Comparison of ENCODE assay signal across 11 cellular contexts in the genomic region with DNA sequence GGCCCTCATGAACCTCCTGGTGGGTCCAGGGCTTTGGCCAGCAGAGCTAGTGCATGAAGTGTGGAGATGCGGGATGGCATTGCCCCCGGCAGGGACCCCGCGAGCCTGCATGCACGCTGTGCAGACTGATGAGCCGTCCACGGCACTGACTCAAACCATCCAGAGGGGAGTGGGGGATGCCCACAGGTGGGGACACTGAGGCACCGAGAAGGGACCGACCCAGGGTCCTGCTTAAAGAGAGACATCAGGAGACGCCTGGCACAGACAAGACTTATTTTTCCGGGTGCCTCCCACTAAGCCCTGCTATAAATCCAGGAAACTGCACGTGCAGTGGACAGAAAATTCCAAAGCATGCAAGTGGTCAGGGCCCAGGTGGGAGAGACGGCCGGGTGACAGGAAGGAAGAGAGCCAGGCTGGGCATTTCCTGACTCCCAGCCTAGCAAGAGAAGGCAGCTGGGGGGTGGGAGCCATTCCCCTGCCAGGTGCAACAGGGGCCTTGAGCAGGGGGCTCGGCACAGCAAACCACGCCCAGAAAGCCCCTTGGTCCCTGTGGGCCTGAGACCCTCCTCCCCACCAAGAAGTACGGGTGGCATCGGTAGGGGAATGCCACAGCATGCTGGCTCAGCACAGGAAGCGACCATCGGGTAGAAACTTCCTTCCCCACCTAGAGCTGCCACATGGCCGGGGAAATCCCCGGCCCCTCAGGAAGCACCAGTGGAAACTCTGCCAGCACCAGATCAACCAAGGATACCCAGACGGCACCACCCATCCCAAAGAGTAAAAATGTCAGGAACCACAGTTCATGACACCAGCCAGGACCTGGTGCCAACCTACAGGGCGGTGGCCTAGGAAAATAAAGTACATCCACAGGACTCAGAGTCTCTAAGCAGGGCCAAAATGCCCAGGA.
DNase-seq lines count a peak whose midpoint lies in the region; ATAC-seq and TF ChIP-seq lines count a peak whose summit lies in the region.
"Had no signal": no experiment of that assay in that cellular context is flagged by ENCODE, and none has a peak within 500 bp of the region (broad histone marks: within the 10 kb centered on the region; RNA-seq: fewer than 3 reads in every experiment).

No MANE protein-coding gene starts in this region.

- peak; percentile 77 for ATAC-seq in CD4-positive, alpha-beta T cell (ENCODE audit: poor library complexity)

- peak overlapping the region; percentile 25 for H3K27ac Mint-ChIP-seq in CD4-positive, alpha-beta T cell
- no peak overlapping the region for H3K27ac Mint-ChIP-seq in endothelial cell (ENCODE audit: unreplicated experiment)

- no peaks in the 10 kb centered on the region for H3K36me3 Mint-ChIP-seq in CD4-positive, alpha-beta T cell (ENCODE audit: low read depth)
- no peaks in the 10 kb centered on the region for H3K36me3 Mint-ChIP-seq in endothelial cell (ENCODE audit: low read depth, unreplicated experiment)

- peaks cover 6% of the 10 kb centered on the region for H3K4me1 ChIP-seq in colonic mucosa

- H3K27me3 Mint-ChIP-seq in CD4-positive, alpha-beta T cell: no peaks in the 10 kb centered on the region
- peaks cover 6% of the 10 kb centered on the region for H3K27me3 Mint-ChIP-seq in endothelial cell (ENCODE audit: unreplicated experiment)

- no peak overlapping the region for H3K27ac ChIP-seq in CD4-positive, alpha-beta T cell (ENCODE audit: low read depth, low read length)
- no peak overlapping the region for H3K27ac ChIP-seq in colonic mucosa

- no peak for TF ChIP-seq CTCF in CD4-positive, alpha-beta T cell (IDR thresholded peaks at IDR 0.05)
- TF ChIP-seq CTCF in colonic mucosa (IDR thresholded peaks at IDR 0.05) (no peak), endothelial cell (IDR thresholded peaks at IDR 0.05; ENCODE audit: unreplicated experiment) (no peak)

- peaks cover 9% of the 10 kb centered on the region for H3K9me3 Mint-ChIP-seq in CD4-positive, alpha-beta T cell
- no peaks in the 10 kb centered on the region for H3K9me3 Mint-ChIP-seq in endothelial cell (ENCODE audit: unreplicated experiment)

- H3K36me3 ChIP-seq in colonic mucosa: no peaks in the 10 kb centered on the region

- H3K4me3 Mint-ChIP-seq in CD4-positive, alpha-beta T cell: peak overlapping the region; percentile 9
- H3K4me3 Mint-ChIP-seq in endothelial cell (ENCODE audit: unreplicated experiment): no peak overlapping the region

- peaks cover 30% of the 10 kb centered on the region for H3K4me1 Mint-ChIP-seq in CD4-positive, alpha-beta T cell (ENCODE audit: low read depth)
- H3K4me1 Mint-ChIP-seq in endothelial cell (ENCODE audit: unreplicated experiment): peaks cover 22% of the 10 kb centered on the region

- no peaks in the 10 kb centered on the region for H3K27me3 ChIP-seq in CD4-positive, alpha-beta T cell (ENCODE audit: control insufficient read depth, insufficient read depth, low read length)
- no peaks in the 10 kb centered on the region for H3K27me3 ChIP-seq in colonic mucosa

- peak in 5 of 10 experiments; percentile 17 to 53 (median 34) for DNase-seq in CD4-positive, alpha-beta T cell
- DNase-seq in activated CD4-positive, alpha-beta T cell treated with anti-CD3 and anti-CD28 coated beads for 1 hour: peak; percentile 36
- peak; percentile 15 for DNase-seq in colonic mucosa
- peak; percentile 59 for DNase-seq in stimulated activated CD4-positive, alpha-beta T cell treated with anti-CD3 and anti-CD28 coated beads, Interleukin-2, amount 100 ng/mL, for 4 hours (ENCODE audit: low read depth)
- no peak for DNase-seq in NCI-H1417 (lab: John Stamatoyannopoulos, UW)
- no peak for DNase-seq in endothelial cell (ENCODE audit: low spot score)
- no peak for DNase-seq in SW480 (ENCODE audit: low spot score)
- DNase-seq in kidney glomerular epithelial cell (lab: John Stamatoyannopoulos, UW): no peak
- DNase-seq: GOT3, NCI-H2081 treated with DMSO at 0.1 percent for 48 hours had no signal

- peaks cover 14% of the 10 kb centered on the region for H3K9me3 ChIP-seq in CD4-positive, alpha-beta T cell (ENCODE audit: control insufficient read depth, low read length)
- H3K9me3 ChIP-seq in colonic mucosa: no peaks in the 10 kb centered on the region

- CTCF ChIA-PET in CD4-positive, alpha-beta T cell (lab: Charles Lee): interaction anchor here (0.7 kb wide), 1 partner anchor 49 kb away, joined by 4 read pairs; no protein-coding TSS in a partner anchor

- intact Hi-C loops in CD4-positive, alpha-beta T cell (cut with DNase I, micrococcal nuclease): loop anchor here in 1 of 2 experiments (2.0 kb wide), 1 partner anchor 19 kb away; no protein-coding TSS in a partner anchor
- intact Hi-C loops in colonic mucosa (cut with DNase I): no loop called here

- POLR2A ChIA-PET in CD4-positive, alpha-beta T cell (lab: Charles Lee): interaction anchor here (0.8 to 2.4 kb wide), 4 partner anchors 16 to 287 kb away, joined by 3 to 16 read pairs (median 5); no protein-coding TSS in a partner anchor

- H3K9ac ChIP-seq in colonic mucosa (ENCODE audit: low read depth in 2 of 2, low read length in 2 of 2): no peak overlapping the region

- H3K4me3 ChIP-seq in colonic mucosa: no peak overlapping the region
- H3K4me3 ChIP-seq: skin epidermis had no signal

Comparison
In these comparisons a context has a peak if more than half of its experiments do, and no peak if none do; other contexts are left out.
1. DNase-seq: peak in activated CD4-positive, alpha-beta T cell treated with anti-CD3 and anti-CD28 coated beads for 1 hour (single experiment), colonic mucosa (single experiment) and stimulated activated CD4-positive, alpha-beta T cell treated with anti-CD3 and anti-CD28 coated beads, Interleukin-2, amount 100 ng/mL, for 4 hours (single experiment); none in NCI-H1417 (0 of 3), endothelial cell (single experiment), SW480 (single experiment) and kidney glomerular epithelial cell (single experiment).